Comparison of ENCODE assay signal across 1 cellular context in the genomic region with DNA sequence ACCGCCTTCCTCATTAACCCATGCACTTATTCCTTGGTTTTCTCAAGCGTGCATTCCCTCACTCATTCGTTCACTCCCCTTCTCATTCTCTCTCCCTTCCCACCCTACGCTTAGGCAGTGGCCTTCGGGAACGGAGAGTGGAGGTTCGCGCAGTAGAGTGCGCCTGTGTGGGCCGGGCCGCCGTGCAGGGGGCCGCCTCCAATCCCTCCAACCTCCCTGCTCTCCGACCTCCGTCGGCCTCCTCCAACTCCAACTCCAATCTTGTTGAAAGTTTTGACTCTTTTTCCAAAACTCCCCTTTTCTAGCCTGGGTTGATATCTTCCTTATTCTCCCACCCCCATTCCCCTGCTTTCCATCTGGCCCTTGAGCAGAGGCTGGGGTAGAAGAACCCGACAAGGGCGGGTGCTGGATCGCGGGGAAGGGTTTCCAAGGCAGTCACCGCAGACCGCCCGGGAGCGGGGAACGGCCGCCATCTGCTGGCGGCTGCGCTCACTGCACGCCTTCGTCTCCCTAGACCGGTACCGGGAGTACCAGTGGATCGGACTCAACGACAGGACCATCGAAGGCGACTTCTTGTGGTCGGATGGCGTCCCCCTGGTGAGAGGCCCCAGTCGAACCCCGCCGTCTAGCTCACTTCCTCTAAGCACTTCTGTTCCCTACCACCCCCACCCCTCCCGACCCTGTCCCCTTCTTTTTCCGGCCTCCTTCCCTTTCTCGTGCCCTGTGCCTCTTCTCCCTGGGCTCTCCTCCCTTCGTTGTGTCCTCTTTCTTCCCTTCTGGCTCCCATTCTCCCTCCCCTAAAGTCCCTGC.
TF ChIP-seq lines count a peak whose summit lies in the region.

No MANE protein-coding gene starts in this region.

TF ChIP-seq in neural cell, 6 proteins besides CTCF, POLR2A, EP300 and RAD21:
- TF ChIP-seq POLR2AphosphoS5 (IDR thresholded peaks at IDR 0.05), result no peak
- no peak for TF ChIP-seq TAF1 (IDR thresholded peaks at IDR 0.05; ENCODE audit: low read depth)
- TF ChIP-seq SMC3 (conservative IDR thresholded peaks at IDR 0.05; ENCODE audit: poor library complexity), result peak; percentile 94
